Comparison of ENCODE assay signal across 8 cellular contexts in genomic region chr15:89971592-89971997, GRCh38. TPM values are rescaled to one million over a fixed set of nuclear protein-coding genes. Genes with fewer than 3 reads are reported as not detected.
A peak's percentile ranks its signal among the peaks of the same experiment; 100 is the strongest.
DNase-seq lines count a peak whose midpoint lies in the region; ATAC-seq and TF ChIP-seq lines count a peak whose summit lies in the region.

No MANE protein-coding gene starts in this region.

- peak; percentile 73 for TF ChIP-seq CTCF in fibroblast of mammary gland (conservative IDR thresholded peaks at IDR 0.05; ENCODE audit: control insufficient read depth, insufficient read depth, low read depth, low read length)

- ATAC-seq in Right ventricle myocardium inferior: peak; percentile 80
- peak; percentile 78 for ATAC-seq in HG02642 (IDR thresholded peaks at IDR 0.05; ENCODE audit: poor library complexity, unreplicated experiment)
- ATAC-seq in HG03469 (IDR thresholded peaks at IDR 0.05; ENCODE audit: unreplicated experiment): no peak

- DNase-seq in Right ventricle myocardium inferior (ENCODE audit: missing footprints) (no peak), cardiac septum (ENCODE audit: low spot score) (no peak), NCI-H2227 treated with DMSO at 0.1 percent for 48 hours (lab: John Stamatoyannopoulos, UW) (peak; percentile 24), fibroblast of mammary gland (ENCODE audit: low read depth) (peak; percentile 62), non-pigmented ciliary epithelial cell (ENCODE audit: low read depth) (peak; percentile 5)
- peak; percentile 40 for DNase-seq in activated CD8-positive, alpha-beta memory T cell treated with anti-CD3 and anti-CD28 coated beads, Interleukin-2, amount 50 U/mL, for 4 hours

- H3K4me3 ChIP-seq in fibroblast of mammary gland (ENCODE audit: control insufficient read depth, low read depth, low read length): no peak overlapping the region

- intact Hi-C loops in Right ventricle myocardium inferior (cut with DNase I): loop anchor here (5.0 kb wide), 1 partner anchor 209 kb away; no protein-coding TSS in a partner anchor
- intact Hi-C loops in cardiac septum (cut with DNase I): no loop called here

RNA-seq across cellular contexts. Expression of gene ZNF710, which starts 29.5 kb away (rescaled TPM):
- total RNA-seq in Right ventricle myocardium inferior: 5.4 TPM
- 3.9 TPM for total RNA-seq in cardiac septum

RNA-seq across cellular contexts. Expression of gene ARPIN, which starts 58.8 kb away (rescaled TPM):
- 12.0 TPM for total RNA-seq in Right ventricle myocardium inferior
- total RNA-seq in cardiac septum: 14.4 TPM

Comparison
In these comparisons a context has a peak if more than half of its experiments do, and no peak if none do; other contexts are left out.
1. DNase-seq: peak in NCI-H2227 treated with DMSO at 0.1 percent for 48 hours (single experiment), activated CD8-positive, alpha-beta memory T cell treated with anti-CD3 and anti-CD28 coated beads, Interleukin-2, amount 50 U/mL, for 4 hours (single experiment), fibroblast of mammary gland (single experiment) and non-pigmented ciliary epithelial cell (single experiment); none in Right ventricle myocardium inferior (single experiment) and cardiac septum (single experiment).